8 cellular contexts compared by ENCODE assay signal in genomic region chr6:13573669-13574110, GRCh38. TPM values are rescaled to one million over a fixed set of nuclear protein-coding genes. Genes with fewer than 3 reads are reported as not detected.
A peak's percentile ranks its signal among the peaks of the same experiment; 100 is the strongest.
DNase-seq lines count a peak whose midpoint lies in the region; ATAC-seq and TF ChIP-seq lines count a peak whose summit lies in the region.

No MANE protein-coding gene starts in this region.

- TF ChIP-seq CTCF in activated CD8-positive, alpha-beta T cell treated with anti-CD3 and anti-CD28 coated beads for 36 hours (IDR thresholded peaks at IDR 0.05): no peak
- no peak for TF ChIP-seq CTCF in fibroblast of pulmonary artery (IDR thresholded peaks at IDR 0.05; ENCODE audit: low read length, missing control alignments)
- no peak for TF ChIP-seq CTCF in nephron (IDR thresholded peaks at IDR 0.05; ENCODE audit: unreplicated experiment in 3 of 3)
- TF ChIP-seq CTCF in GM13977 (IDR thresholded peaks at IDR 0.05; ENCODE audit: extremely low read depth, insufficient read depth, missing control alignments): no peak

- H3K9me3 ChIP-seq in HUES64 (ENCODE audit: insufficient read depth, low read depth, low read length): no peaks in the 10 kb centered on the region; the same call in 1 of the 2 replicates
- H3K9me3 ChIP-seq in aorta (ENCODE audit: control insufficient read depth, low read length): no peaks in the 10 kb centered on the region

- 14% methylated on average over 14 of the region's 14 CpGs for WGBS in HUES64
- WGBS in aorta, 2 donors: 1% methylated on average over 14 of the region's 14 CpGs

- peak overlapping the region; percentile 92 for H3K4me3 ChIP-seq in HUES64 (ENCODE audit: low read length)
- H3K4me3 ChIP-seq in fibroblast of pulmonary artery (replicated peaks; ENCODE audit: low read depth, low read length): peak overlapping the region; percentile 81
- peak overlapping the region; percentile 55 to 59 for H3K4me3 ChIP-seq in aorta (ENCODE audit: low read length in 2 of 2)

- POLR2A ChIA-PET in activated CD8-positive, alpha-beta T cell treated with anti-CD3 and anti-CD28 coated beads for 36 hours (lab: Charles Lee): interaction anchor here (1.2 to 1.9 kb wide), 6 partner anchors 9 to 243 kb away, joined by 3 to 15 read pairs (median 4); partner anchors contain the start of gene GFOD1

- CTCF ChIA-PET in activated CD8-positive, alpha-beta T cell treated with anti-CD3 and anti-CD28 coated beads for 36 hours (lab: Charles Lee): interaction anchor here (0.7 to 3.7 kb wide), 14 partner anchors 11 to 240 kb away, joined by 3 to 38 read pairs (median 6); partner anchors contain the start of gene NOL7

- intact Hi-C loops in activated CD8-positive, alpha-beta T cell treated with anti-CD3 and anti-CD28 coated beads for 36 hours (cut with micrococcal nuclease): loop anchor here (10.0 kb wide), 2 partner anchors 89 to 149 kb away; partner anchors contain the start of gene GFOD1
- intact Hi-C loops in aorta (cut with DNase I): no loop called here

- in situ Hi-C loops in GM13977 (cut with MboI; ENCODE audit: low pct_unique_long_range_greater_than_20kb, low sequenced_read_pairs, unreplicated experiment): no loop called here

- peaks cover 2% of the 10 kb centered on the region for H3K9me3 Mint-ChIP-seq in activated CD8-positive, alpha-beta T cell treated with anti-CD3 and anti-CD28 coated beads for 36 hours
- H3K9me3 Mint-ChIP-seq in nephron: peaks cover 13% of the 10 kb centered on the region

- H3K4me1 ChIP-seq in HUES64 (ENCODE audit: insufficient read depth, low read length) (peaks cover 7% of the 10 kb centered on the region), aorta (ENCODE audit: control insufficient read depth in 1 of 2, insufficient read depth in 2 of 2, low read length in 2 of 2) (no peaks in the 10 kb centered on the region)

- H3K4me1 Mint-ChIP-seq in activated CD8-positive, alpha-beta T cell treated with anti-CD3 and anti-CD28 coated beads for 36 hours (ENCODE audit: low read depth): peaks cover 24% of the 10 kb centered on the region
- H3K4me1 Mint-ChIP-seq in nephron: peaks cover 8% of the 10 kb centered on the region

- ATAC-seq in activated CD8-positive, alpha-beta T cell treated with anti-CD3 and anti-CD28 coated beads for 36 hours: no peak
- no peak for ATAC-seq in aorta (ENCODE audit: low FRiP score)

- no peaks in the 10 kb centered on the region for H3K27me3 ChIP-seq in HUES64 (ENCODE audit: insufficient read depth, low read length)
- H3K27me3 ChIP-seq in aorta (ENCODE audit: control insufficient read depth in 1 of 2, insufficient read depth in 2 of 2, low read length in 1 of 2): no peaks in the 10 kb centered on the region

- peak overlapping the region; percentile 98 for H3K27ac ChIP-seq in HUES64 (ENCODE audit: low read depth, low read length)
- peak overlapping the region; percentile 2 for H3K27ac ChIP-seq in aorta (ENCODE audit: low read depth in 1 of 2, low read length in 2 of 2)

- peak; percentile 31 for DNase-seq in COLO829 (ENCODE audit: low spot score)
- DNase-seq in activated CD8-positive, alpha-beta T cell treated with anti-CD3 and anti-CD28 coated beads for 36 hours: peak; percentile 29
- DNase-seq in fibroblast of pulmonary artery (ENCODE audit: low read depth): peak; percentile 33
- DNase-seq in aorta: peak; percentile 67 to 86
- no peak for DNase-seq in NCI-H2029 (lab: John Stamatoyannopoulos, UW)
- DNase-seq in GM13977 (ENCODE audit: low spot score): no peak

- no peaks in the 10 kb centered on the region for H3K36me3 ChIP-seq in HUES64 (ENCODE audit: insufficient read depth, low read length)
- H3K36me3 ChIP-seq in aorta (ENCODE audit: control insufficient read depth in 1 of 2, insufficient read depth in 2 of 2, low read length in 1 of 2): no peaks in the 10 kb centered on the region

- H3K4me3 Mint-ChIP-seq in activated CD8-positive, alpha-beta T cell treated with anti-CD3 and anti-CD28 coated beads for 36 hours: peak overlapping the region; percentile 98
- peak overlapping the region; percentile 94 to 96 (median 94) for H3K4me3 Mint-ChIP-seq in nephron

- peaks cover 5% of the 10 kb centered on the region for H3K36me3 Mint-ChIP-seq in activated CD8-positive, alpha-beta T cell treated with anti-CD3 and anti-CD28 coated beads for 36 hours (ENCODE audit: low read depth)
- peaks cover 10% of the 10 kb centered on the region for H3K36me3 Mint-ChIP-seq in nephron (ENCODE audit: low read depth)

- H3K27ac Mint-ChIP-seq in activated CD8-positive, alpha-beta T cell treated with anti-CD3 and anti-CD28 coated beads for 36 hours: peak overlapping the region; percentile 82
- H3K27ac Mint-ChIP-seq in nephron: peak overlapping the region; percentile 97 to 99 (median 98)

- no peaks in the 10 kb centered on the region for H3K27me3 Mint-ChIP-seq in activated CD8-positive, alpha-beta T cell treated with anti-CD3 and anti-CD28 coated beads for 36 hours
- H3K27me3 Mint-ChIP-seq in nephron (ENCODE audit: low read depth): peaks cover 4% of the 10 kb centered on the region

- H3K9ac ChIP-seq in HUES64 (ENCODE audit: low read depth, low read length): peak overlapping the region; percentile 94

RNA-seq across cellular contexts. Expression of gene SIRT5, which starts 0.7 kb away (rescaled TPM):
- polyA plus RNA-seq in HUES64 (2013, experiment 1 of 2): 8.1 TPM
- 6.8 TPM for polyA plus RNA-seq in HUES64 (2013, experiment 2 of 2)
- 10 to 100 TPM in 1 of 2 experiments, 1 to 10 TPM in 1; 9.4 to 13.5 TPM for total RNA-seq in activated CD8-positive, alpha-beta T cell treated with anti-CD3 and anti-CD28 coated beads for 36 hours
- total RNA-seq in aorta: 1 to 10 TPM; 8.1 to 9.8 TPM
- 1 to 10 TPM; 5.0 to 6.5 TPM for polyA plus RNA-seq in aorta

RNA-seq across cellular contexts. Expression of gene NOL7, which starts 41.4 kb away (rescaled TPM):
- polyA plus RNA-seq in HUES64 (2013, experiment 1 of 2): 85.6 TPM
- polyA plus RNA-seq in HUES64 (2013, experiment 2 of 2): 81.4 TPM
- total RNA-seq in activated CD8-positive, alpha-beta T cell treated with anti-CD3 and anti-CD28 coated beads for 36 hours: 10 to 100 TPM; 95.2 to 95.8 TPM
- total RNA-seq in aorta: 10 to 100 TPM; 47.4 to 54.0 TPM
- polyA plus RNA-seq in aorta: 10 to 100 TPM; 63.1 to 70.0 TPM

Comparison
In these comparisons a context has a peak if more than half of its experiments do, and no peak if none do; other contexts are left out.
1. DNase-seq: peak in COLO829 (single experiment), activated CD8-positive, alpha-beta T cell treated with anti-CD3 and anti-CD28 coated beads for 36 hours (single experiment), fibroblast of pulmonary artery (single experiment) and aorta (2 of 2); none in NCI-H2029 (single experiment) and GM13977 (single experiment).
2. Peak in every context shown above with its lines, with median percentiles within 50 percentile points of each other: H3K4me3 ChIP-seq.